In genomic region chr4:130424211-130424610, GRCh38 we compare ENCODE assay signal across 19 cellular contexts.
DNase-seq lines count a peak whose midpoint lies in the region; ATAC-seq, FAIRE-seq and TF ChIP-seq lines count a peak whose summit lies in the region.
"Had no signal": no experiment of that assay in that cellular context is flagged by ENCODE, and none has a peak within 500 bp of the region (broad histone marks: within the 10 kb centered on the region; RNA-seq: fewer than 3 reads in every experiment).

No MANE protein-coding gene starts in this region.

- TF ChIP-seq CTCF in D721Med (IDR thresholded peaks at IDR 0.05; ENCODE audit: insufficient read depth, missing control alignments) (no peak), epithelial cell of esophagus (IDR thresholded peaks at IDR 0.05; ENCODE audit: insufficient read depth, low read depth, low read length, missing control alignments) (no peak), right lobe of liver (IDR thresholded peaks at IDR 0.05) (no peak)

- H3K4me1 ChIP-seq in right lobe of liver = no peaks in the 10 kb centered on the region
- H3K4me1 ChIP-seq: BE2C, SJSA1 had no signal

- no peak overlapping the region for H3K4me3 ChIP-seq in epithelial cell of esophagus (ENCODE audit: low read length)
- no peak overlapping the region for H3K4me3 ChIP-seq in right lobe of liver
- H3K4me3 ChIP-seq: MG63, SJSA1 had no signal

- WGBS in right lobe of liver (ENCODE audit: insufficient coverage, low coverage, low lambda C conversion rate, missing lambda C conversion rate) = 64% methylated on average over 3 of the region's 3 CpGs

- no peak for ATAC-seq in HG02623 (IDR thresholded peaks at IDR 0.05; ENCODE audit: unreplicated experiment)
- no peak for ATAC-seq in right lobe of liver
- ATAC-seq: Panc1, Right ventricle myocardium inferior had no signal

- peak; percentile 48 for FAIRE-seq in D721Med (lab: Jason Lieb, UNC)
- FAIRE-seq: GM12892 had no signal

- no peaks in the 10 kb centered on the region for H3K27me3 ChIP-seq in right lobe of liver
- H3K27me3 ChIP-seq: BE2C, MG63, SJSA1 had no signal

- DNase-seq in D721Med (ENCODE audit: insufficient read length, low spot score) (no peak), DMS53 treated with DMSO at 0.1 percent for 48 hours (lab: John Stamatoyannopoulos, UW; ENCODE audit: unreplicated experiment) (peak; percentile 32), NCI-H69 (lab: John Stamatoyannopoulos, UW) (peak; percentile 2), epithelial cell of esophagus (ENCODE audit: low read depth) (peak; percentile 89), NCI-H1105 treated with DMSO at 0.1 percent for 48 hours (lab: John Stamatoyannopoulos, UW) (no peak), right lobe of liver (no peak)
- DNase-seq: BE2C; Kasumi-1; MG63; NCI-H1048; NCI-H146; NCI-H2029; NK-92 treated with Interleukin-12 subunit alpha and Interleukin-12 subunit beta, amount 100 ng/mL, for 24 hours; T-helper 1 cell had no signal

- intact Hi-C loops in right lobe of liver (cut with DNase I) = no loop called here

- no peaks in the 10 kb centered on the region for H3K9me3 ChIP-seq in right lobe of liver
- H3K9me3 ChIP-seq: BE2C, MG63, SJSA1 had no signal

- no peak overlapping the region for H3K27ac ChIP-seq in right lobe of liver
- H3K27ac ChIP-seq: SJSA1 had no signal

- no peak for TF ChIP-seq POLR2A in right lobe of liver (IDR thresholded peaks at IDR 0.05)

- no peaks in the 10 kb centered on the region for H3K36me3 ChIP-seq in right lobe of liver
- H3K36me3 ChIP-seq: BE2C, MG63, SJSA1 had no signal

Comparison
In these comparisons a context has a peak if more than half of its experiments do, and no peak if none do; other contexts are left out.
1. DNase-seq: peak in DMS53 treated with DMSO at 0.1 percent for 48 hours (single experiment), NCI-H69 (single experiment) and epithelial cell of esophagus (single experiment); none in D721Med (single experiment), NCI-H1105 treated with DMSO at 0.1 percent for 48 hours (single experiment) and right lobe of liver (0 of 3).